21 cellular contexts compared by ENCODE assay signal in the genomic region with DNA sequence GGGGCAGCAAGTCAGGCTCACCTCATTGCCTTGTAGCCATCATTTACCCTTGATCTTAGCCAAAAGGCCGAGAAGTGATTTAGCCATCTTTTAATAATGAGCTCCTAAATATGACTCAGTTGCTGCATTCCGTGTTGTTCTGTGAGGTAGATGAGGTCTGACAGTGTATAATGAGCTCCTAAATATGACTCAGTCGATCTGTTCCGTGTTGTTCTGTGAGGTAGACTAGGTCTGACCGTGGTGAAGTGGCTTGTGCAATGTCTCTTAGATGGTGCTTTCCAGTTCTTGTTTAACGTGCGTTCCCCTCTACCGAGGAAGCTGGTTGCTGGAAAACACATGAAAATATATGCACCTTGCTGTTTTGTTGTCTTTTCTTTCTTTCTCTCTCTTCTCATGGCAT.
"Had no signal": no experiment of that assay in that cellular context is flagged by ENCODE, and none has a peak within 500 bp of the region (broad histone marks: within the 10 kb centered on the region; RNA-seq: fewer than 3 reads in every experiment).

No MANE protein-coding gene starts in this region.

- H3K9me3 Mint-ChIP-seq: activated naive CD8-positive, alpha-beta T cell treated with anti-CD3 and anti-CD28 coated beads for 36 hours had no signal

- H3K9ac ChIP-seq: parathyroid adenoma had no signal

- H3K9me3 ChIP-seq: right atrium auricular region, tibial nerve, vagina had no signal

- H3K27me3 Mint-ChIP-seq: activated CD8-positive, alpha-beta memory T cell treated with anti-CD3 and anti-CD28 coated beads, Interleukin-2, amount 10 ng/mL, durations not matched to agents 7 days and 5 days; activated naive CD8-positive, alpha-beta T cell treated with anti-CD3 and anti-CD28 coated beads for 36 hours; naive thymus-derived CD8-positive, alpha-beta T cell; T-cell had no signal

- ATAC-seq: activated CD8-positive, alpha-beta memory T cell treated with anti-CD3 and anti-CD28 coated beads, Interleukin-2, amount 10 ng/mL, durations not matched to agents 7 days and 5 days; left ventricle myocardium superior; naive thymus-derived CD8-positive, alpha-beta T cell; T-cell had no signal

- H3K27ac Mint-ChIP-seq: activated CD8-positive, alpha-beta memory T cell treated with anti-CD3 and anti-CD28 coated beads, Interleukin-2, amount 10 ng/mL, durations not matched to agents 7 days and 5 days; activated naive CD8-positive, alpha-beta T cell treated with anti-CD3 and anti-CD28 coated beads for 36 hours; T-cell had no signal

- H3K27ac ChIP-seq: parathyroid adenoma, right atrium auricular region, skin epidermis, tibial nerve, vagina had no signal

- H3K79me2 ChIP-seq: parathyroid adenoma had no signal

- H3K36me3 ChIP-seq: right atrium auricular region had no signal

- H3K4me1 ChIP-seq: parathyroid adenoma, right atrium auricular region, vagina had no signal

- DNase-seq: activated CD4-positive, alpha-beta T cell treated with anti-CD3 and anti-CD28 coated beads, Interleukin-2, amount 50 U/mL, for 4 hours; activated CD8-positive, alpha-beta memory T cell treated with anti-CD3 and anti-CD28 coated beads, Interleukin-2, amount 10 ng/mL, durations not matched to agents 7 days and 5 days; activated gamma-delta T cell; activated naive CD8-positive, alpha-beta T cell treated with anti-CD3 and anti-CD28 coated beads for 36 hours; activated T-cell treated with anti-CD3 and anti-CD28 coated beads, Interleukin-2, amount 50 U/mL, for 1 hour; anterior cingulate cortex; hippocampal formation; left ventricle myocardium superior; mesenchymal stem cell; naive thymus-derived CD8-positive, alpha-beta T cell; stimulated activated CD4-positive, alpha-beta T cell treated with anti-CD3 and anti-CD28 coated beads, Interleukin-15, amount 100 ng/mL, for 24 hours; stimulated activated CD4-positive, alpha-beta T cell treated with anti-CD3 and anti-CD28 coated beads, Interleukin-4, amount 100 ng/mL, for 24 hours; stimulated activated naive CD4-positive, alpha-beta T cell treated with Interleukin-2 at 50 U/mL for 16 hours; substantia nigra; T-cell; T-helper 9 cell had no signal

- H3K4me3 ChIP-seq: right atrium auricular region, skin epidermis, tibial nerve, vagina had no signal

- H3K4me3 Mint-ChIP-seq: activated CD8-positive, alpha-beta memory T cell treated with anti-CD3 and anti-CD28 coated beads, Interleukin-2, amount 10 ng/mL, durations not matched to agents 7 days and 5 days; activated naive CD8-positive, alpha-beta T cell treated with anti-CD3 and anti-CD28 coated beads for 36 hours; T-cell had no signal

- H2AFZ ChIP-seq: parathyroid adenoma had no signal

- H3K27me3 ChIP-seq: right atrium auricular region, tibial nerve, vagina had no signal
